Comparison of ENCODE assay signal across 26 cellular contexts in the genomic region with DNA sequence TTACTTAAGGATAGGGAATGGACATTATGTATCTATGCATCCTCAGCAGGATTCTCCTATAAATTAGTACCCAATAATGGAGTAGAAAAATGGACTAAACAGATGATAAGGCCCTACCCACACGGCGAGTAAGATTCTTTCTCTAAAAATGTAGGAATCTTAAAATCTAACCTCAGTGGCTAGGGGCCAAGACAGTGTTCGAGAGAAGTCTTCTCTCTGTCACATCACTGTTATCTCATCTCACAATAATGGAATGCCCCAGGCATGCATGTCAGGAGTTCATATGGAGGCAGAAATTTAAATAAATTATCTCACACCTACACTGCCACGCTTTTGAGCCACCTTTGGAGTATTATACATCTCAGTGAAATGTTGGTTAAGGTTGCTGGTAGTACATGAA.
"Had no signal": no experiment of that assay in that cellular context is flagged by ENCODE, and none has a peak within 500 bp of the region (broad histone marks: within the 10 kb centered on the region; RNA-seq: fewer than 3 reads in every experiment).

No MANE protein-coding gene starts in this region.

- H3K4me3 ChIP-seq: adrenal gland, cardiac muscle cell had no signal

- DNase-seq: activated B cell treated with CpG ODN at 0.5 μM for 24 hours; activated CD4-positive, alpha-beta memory T cell treated with anti-CD3 and anti-CD28 coated beads for 36 hours; activated CD4-positive, alpha-beta T cell treated with anti-CD3 and anti-CD28 coated beads for 4 hours; activated CD4-positive, alpha-beta T cell treated with anti-CD3 and anti-CD28 coated beads, Interleukin-2, amount 10 ng/mL, durations not matched to agents 24 days and 14 days; activated CD4-positive, alpha-beta T cell treated with anti-CD3 and anti-CD28 coated beads, Interleukin-2, amount 50 U/mL, for 1 hour; activated CD4-positive, alpha-beta T cell treated with anti-CD3 and anti-CD28 coated beads, Interleukin-2, amount 50 U/mL, for 4 hours; activated CD4-positive, CD25-positive, alpha-beta regulatory T cell treated with anti-CD3 and anti-CD28 coated beads, Interleukin-2, amount 50 U/mL, for 72 hours; activated CD8-positive, alpha-beta memory T cell treated with anti-CD3 and anti-CD28 coated beads, Interleukin-2, amount 50 U/mL, for 4 hours; activated CD8-positive, alpha-beta T cell treated with anti-CD3 and anti-CD28 coated beads for 36 hours; activated effector memory CD4-positive, alpha-beta T cell treated with anti-CD3 and anti-CD28 coated beads, Interleukin-2, amount 50 U/mL, for 16 hours; activated gamma-delta T cell treated with Interleukin-2 at 50 U/mL for 16 hours; activated naive CD4-positive, alpha-beta T cell; activated naive CD4-positive, alpha-beta T cell treated with anti-CD3 and anti-CD28 coated beads for 36 hours; activated naive CD4-positive, alpha-beta T cell treated with anti-CD3 and anti-CD28 coated beads, Interleukin-2, amount 50 U/mL, for 16 hours; activated naive CD8-positive, alpha-beta T cell treated with anti-CD3 and anti-CD28 coated beads for 36 hours; activated T-cell treated with anti-CD3 and anti-CD28 coated beads for 4 hours; activated T-cell treated with anti-CD3 and anti-CD28 coated beads, Interleukin-2, amount 50 U/mL, for 1 hour; activated T-cell treated with anti-CD3 and anti-CD28 coated beads, Interleukin-2, amount 50 U/mL, for 4 hours; activated T-cell treated with anti-CD3 and anti-CD28 coated beads, Interleukin-2, amount 50 U/mL, for 72 hours; adrenal gland; amniotic stem cell; aorta; cerebellar nuclear complex; T-helper 2 cell; T-helper 9 cell had no signal

- H3K36me3 ChIP-seq: adrenal gland, cardiac muscle cell had no signal

- H3K27me3 ChIP-seq: adrenal gland, cardiac muscle cell had no signal
